ENCODE assay signal across 21 cellular contexts in genomic region chr10:27618906-27619305, GRCh38.
"Had no signal": no experiment of that assay in that cellular context is flagged by ENCODE, and none has a peak within 500 bp of the region (broad histone marks: within the 10 kb centered on the region; RNA-seq: fewer than 3 reads in every experiment).

No MANE protein-coding gene starts in this region.

- ATAC-seq: activated CD4-positive, CD25-positive, alpha-beta regulatory T cell treated with anti-CD3 and anti-CD28 coated beads, Interleukin-2, amount 50 U/mL, for 24 hours; mucosa of descending colon; naive thymus-derived CD4-positive, alpha-beta T cell; psoas muscle; sciatic nerve; stimulated activated naive B cell treated with anti-CD40 and anti-IgM and Interleukin-4, amounts not matched to agents 10 μg/mL and 1 μg/mL and 100 μg/mL, for 72 hours had no signal

- H3K36me3 Mint-ChIP-seq: memory B cell; naive thymus-derived CD4-positive, alpha-beta T cell; stimulated activated naive B cell treated with anti-CD40 and anti-IgM and Interleukin-4, amounts not matched to agents 10 μg/mL and 1 μg/mL and 100 μg/mL, for 72 hours had no signal

- H3K36me3 ChIP-seq: breast epithelium, ovary, thoracic aorta had no signal

- H3K27ac ChIP-seq: breast epithelium, coronary artery, ovary, psoas muscle had no signal

- DNase-seq: activated CD4-positive, alpha-beta T cell treated with anti-CD3 and anti-CD28 coated beads, Interleukin-2, amount 50 U/mL, for 1 hour; activated CD8-positive, alpha-beta memory T cell treated with anti-CD3 and anti-CD28 coated beads for 24 hours; activated CD8-positive, alpha-beta memory T cell treated with anti-CD3 and anti-CD28 coated beads, Interleukin-2, amount 50 U/mL, for 48 hours; activated effector memory CD4-positive, alpha-beta T cell treated with anti-CD3 and anti-CD28 coated beads, Interleukin-2, amount 50 U/mL, for 16 hours; activated naive CD4-positive, alpha-beta T cell treated with anti-CD3 and anti-CD28 coated beads, Interleukin-2, amount 50 U/mL, for 16 hours; activated T-cell treated with anti-CD3 and anti-CD28 coated beads, Interleukin-2, amount 50 U/mL, for 48 hours; aorta; erythroblast; mucosa of descending colon; naive thymus-derived CD4-positive, alpha-beta T cell; ovary; psoas muscle; stimulated activated naive B cell treated with anti-CD40 and anti-IgM and Interleukin-4, amounts not matched to agents 10 μg/mL and 1 μg/mL and 100 μg/mL, for 72 hours; T-helper 1 cell; T-helper 9 cell had no signal

- H3K4me1 Mint-ChIP-seq: memory B cell; stimulated activated naive B cell treated with anti-CD40 and anti-IgM and Interleukin-4, amounts not matched to agents 10 μg/mL and 1 μg/mL and 100 μg/mL, for 72 hours had no signal

- H3K27me3 ChIP-seq: breast epithelium, ovary had no signal

- H3K9me3 ChIP-seq: breast epithelium, mucosa of descending colon, ovary, psoas muscle, thoracic aorta had no signal

- H3K4me3 Mint-ChIP-seq: memory B cell; naive thymus-derived CD4-positive, alpha-beta T cell; stimulated activated naive B cell treated with anti-CD40 and anti-IgM and Interleukin-4, amounts not matched to agents 10 μg/mL and 1 μg/mL and 100 μg/mL, for 72 hours had no signal

- H3K4me1 ChIP-seq: breast epithelium, psoas muscle had no signal

- H3K4me3 ChIP-seq: breast epithelium, coronary artery, mucosa of descending colon, ovary, psoas muscle, thoracic aorta had no signal

- H3K9me3 Mint-ChIP-seq: memory B cell had no signal

- H3K27ac Mint-ChIP-seq: memory B cell; naive thymus-derived CD4-positive, alpha-beta T cell; stimulated activated naive B cell treated with anti-CD40 and anti-IgM and Interleukin-4, amounts not matched to agents 10 μg/mL and 1 μg/mL and 100 μg/mL, for 72 hours had no signal
